Comparison of ENCODE assay signal across 2 cellular contexts in the genomic region with DNA sequence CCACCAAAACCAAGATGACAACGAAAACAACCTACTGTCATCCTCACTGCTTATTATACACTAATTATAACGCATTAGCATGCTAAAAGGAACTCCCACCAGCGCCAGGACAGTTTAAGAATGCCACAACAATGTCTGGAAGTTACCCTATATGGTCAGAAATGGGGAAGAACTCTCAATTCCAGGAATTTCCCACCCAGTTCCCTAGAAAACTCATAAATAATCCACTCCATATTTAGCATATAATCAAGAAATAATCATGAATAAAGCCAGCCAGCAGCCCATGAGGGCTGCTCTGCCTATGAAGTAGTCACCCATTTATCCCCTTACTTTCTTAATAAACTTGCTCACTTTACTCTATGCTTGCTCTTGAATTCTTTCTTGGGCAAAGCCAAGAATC.
TF ChIP-seq lines count a peak whose summit lies in the region.

No MANE protein-coding gene starts in this region.

TF ChIP-seq in GM23338, 12 proteins besides CTCF, POLR2A, EP300 and RAD21 (continues in another document):
- no peak for TF ChIP-seq EZH2 (IDR thresholded peaks at IDR 0.05; ENCODE audit: low read depth, unreplicated experiment)
- TF ChIP-seq, protein P1, sequence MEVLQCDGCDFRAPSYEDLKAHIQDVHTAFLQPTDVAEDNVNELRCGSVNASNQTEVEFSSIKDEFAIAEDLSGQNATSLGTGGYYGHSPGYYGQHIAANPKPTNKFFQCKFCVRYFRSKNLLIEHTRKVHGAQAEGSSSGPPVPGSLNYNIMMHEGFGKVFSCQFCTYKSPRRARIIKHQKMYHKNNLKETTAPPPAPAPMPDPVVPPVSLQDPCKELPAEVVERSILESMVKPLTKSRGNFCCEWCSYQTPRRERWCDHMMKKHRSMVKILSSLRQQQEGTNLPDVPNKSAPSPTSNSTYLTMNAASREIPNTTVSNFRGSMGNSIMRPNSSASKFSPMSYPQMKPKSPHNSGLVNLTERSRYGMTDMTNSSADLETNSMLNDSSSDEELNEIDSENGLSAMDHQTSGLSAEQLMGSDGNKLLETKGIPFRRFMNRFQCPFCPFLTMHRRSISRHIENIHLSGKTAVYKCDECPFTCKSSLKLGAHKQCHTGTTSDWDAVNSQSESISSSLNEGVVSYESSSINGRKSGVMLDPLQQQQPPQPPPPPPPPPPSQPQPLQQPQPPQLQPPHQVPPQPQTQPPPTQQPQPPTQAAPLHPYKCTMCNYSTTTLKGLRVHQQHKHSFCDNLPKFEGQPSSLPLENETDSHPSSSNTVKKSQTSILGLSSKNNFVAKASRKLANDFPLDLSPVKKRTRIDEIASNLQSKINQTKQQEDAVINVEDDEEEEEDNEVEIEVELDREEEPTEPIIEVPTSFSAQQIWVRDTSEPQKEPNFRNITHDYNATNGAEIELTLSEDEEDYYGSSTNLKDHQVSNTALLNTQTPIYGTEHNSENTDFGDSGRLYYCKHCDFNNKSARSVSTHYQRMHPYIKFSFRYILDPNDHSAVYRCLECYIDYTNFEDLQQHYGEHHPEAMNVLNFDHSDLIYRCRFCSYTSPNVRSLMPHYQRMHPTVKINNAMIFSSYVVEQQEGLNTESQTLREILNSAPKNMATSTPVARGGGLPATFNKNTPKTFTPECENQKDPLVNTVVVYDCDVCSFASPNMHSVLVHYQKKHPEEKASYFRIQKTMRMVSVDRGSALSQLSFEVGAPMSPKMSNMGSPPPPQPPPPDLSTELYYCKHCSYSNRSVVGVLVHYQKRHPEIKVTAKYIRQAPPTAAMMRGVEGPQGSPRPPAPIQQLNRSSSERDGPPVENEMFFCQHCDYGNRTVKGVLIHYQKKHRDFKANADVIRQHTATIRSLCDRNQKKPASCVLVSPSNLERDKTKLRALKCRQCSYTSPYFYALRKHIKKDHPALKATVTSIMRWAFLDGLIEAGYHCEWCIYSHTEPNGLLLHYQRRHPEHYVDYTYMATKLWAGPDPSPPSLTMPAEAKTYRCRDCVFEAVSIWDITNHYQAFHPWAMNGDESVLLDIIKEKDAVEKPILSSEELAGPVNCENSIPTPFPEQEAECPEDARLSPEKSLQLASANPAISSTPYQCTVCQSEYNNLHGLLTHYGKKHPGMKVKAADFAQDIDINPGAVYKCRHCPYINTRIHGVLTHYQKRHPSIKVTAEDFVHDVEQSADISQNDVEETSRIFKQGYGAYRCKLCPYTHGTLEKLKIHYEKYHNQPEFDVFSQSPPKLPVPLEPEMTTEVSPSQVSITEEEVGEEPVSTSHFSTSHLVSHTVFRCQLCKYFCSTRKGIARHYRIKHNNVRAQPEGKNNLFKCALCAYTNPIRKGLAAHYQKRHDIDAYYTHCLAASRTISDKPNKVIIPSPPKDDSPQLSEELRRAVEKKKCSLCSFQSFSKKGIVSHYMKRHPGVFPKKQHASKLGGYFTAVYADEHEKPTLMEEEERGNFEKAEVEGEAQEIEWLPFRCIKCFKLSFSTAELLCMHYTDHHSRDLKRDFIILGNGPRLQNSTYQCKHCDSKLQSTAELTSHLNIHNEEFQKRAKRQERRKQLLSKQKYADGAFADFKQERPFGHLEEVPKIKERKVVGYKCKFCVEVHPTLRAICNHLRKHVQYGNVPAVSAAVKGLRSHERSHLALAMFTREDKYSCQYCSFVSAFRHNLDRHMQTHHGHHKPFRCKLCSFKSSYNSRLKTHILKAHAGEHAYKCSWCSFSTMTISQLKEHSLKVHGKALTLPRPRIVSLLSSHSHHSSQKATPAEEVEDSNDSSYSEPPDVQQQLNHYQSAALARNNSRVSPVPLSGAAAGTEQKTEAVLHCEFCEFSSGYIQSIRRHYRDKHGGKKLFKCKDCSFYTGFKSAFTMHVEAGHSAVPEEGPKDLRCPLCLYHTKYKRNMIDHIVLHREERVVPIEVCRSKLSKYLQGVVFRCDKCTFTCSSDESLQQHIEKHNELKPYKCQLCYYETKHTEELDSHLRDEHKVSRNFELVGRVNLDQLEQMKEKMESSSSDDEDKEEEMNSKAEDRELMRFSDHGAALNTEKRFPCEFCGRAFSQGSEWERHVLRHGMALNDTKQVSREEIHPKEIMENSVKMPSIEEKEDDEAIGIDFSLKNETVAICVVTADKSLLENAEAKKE (CRISPR knock-in tag; IDR thresholded peaks at IDR 0.05), result no peak
- TF ChIP-seq NANOG (IDR thresholded peaks at IDR 0.05; ENCODE audit: borderline replicate concordance), result no peak
- TF ChIP-seq POLR2AphosphoS5 (IDR thresholded peaks at IDR 0.05; ENCODE audit: low read depth), result no peak
- TF ChIP-seq STAT1 (IDR thresholded peaks at IDR 0.05; ENCODE audit: unreplicated experiment), result no peak
- no peak for TF ChIP-seq ZNF331 (CRISPR knock-in tag; IDR thresholded peaks at IDR 0.05; ENCODE audit: low read depth)
- no peak for TF ChIP-seq JUNB (IDR thresholded peaks at IDR 0.05; ENCODE audit: unreplicated experiment)
- TF ChIP-seq ZNF114 (CRISPR knock-in tag; IDR thresholded peaks at IDR 0.05), result no peak
- no peak for TF ChIP-seq EZH2phosphoT487 (IDR thresholded peaks at IDR 0.05; ENCODE audit: unreplicated experiment)
- no peak for TF ChIP-seq REST (IDR thresholded peaks at IDR 0.05; ENCODE audit: unreplicated experiment)
- no peak for TF ChIP-seq CREB1 (CRISPR knock-in tag; IDR thresholded peaks at IDR 0.05; ENCODE audit: low read depth)

TF ChIP-seq in H1, 55 proteins besides CTCF, POLR2A, EP300 and RAD21:
- TF ChIP-seq SRF (IDR thresholded peaks at IDR 0.05; ENCODE audit: low read depth, low read length) (peak; percentile 68), SAP30 (IDR thresholded peaks at IDR 0.05; ENCODE audit: insufficient read depth, insufficient replicate concordance, low read length) (no peak), RXRA (IDR thresholded peaks at IDR 0.05; ENCODE audit: insufficient read depth, low read depth, low read length) (no peak)
